ENCODE assay signal across 1 cellular context in the genomic region with DNA sequence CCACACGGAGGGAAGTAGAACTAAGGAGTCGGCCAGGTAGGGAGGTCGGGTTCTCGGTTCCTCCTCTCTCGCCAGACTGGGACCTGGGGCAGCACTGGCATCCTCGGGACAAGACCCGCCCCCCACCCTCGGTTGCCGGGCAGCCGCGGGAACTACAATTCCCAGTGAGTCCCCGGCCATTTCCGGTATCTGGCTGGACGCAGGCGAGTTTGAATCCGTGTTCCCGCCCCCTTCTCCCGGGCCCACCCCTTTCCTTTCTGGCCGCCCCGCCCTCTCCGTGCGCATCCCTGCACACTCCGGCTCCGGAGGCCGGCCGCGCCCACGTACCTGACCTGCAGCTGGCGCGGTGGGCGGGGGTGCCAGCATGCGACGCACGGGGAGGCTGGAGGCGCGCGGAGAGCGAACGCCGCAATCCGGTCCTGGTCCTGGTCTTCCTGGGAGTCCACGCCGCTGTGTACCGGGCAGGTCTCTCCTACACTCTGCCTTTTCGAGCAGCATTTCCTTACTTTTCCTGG.
A peak's percentile ranks its signal among the peaks of the same experiment; 100 is the strongest.
TF ChIP-seq lines count a peak whose summit lies in the region.

No MANE protein-coding gene starts in this region.

TF ChIP-seq in GM12878, 131 proteins besides CTCF, POLR2A, EP300 and RAD21:
- TF ChIP-seq, protein P1, sequence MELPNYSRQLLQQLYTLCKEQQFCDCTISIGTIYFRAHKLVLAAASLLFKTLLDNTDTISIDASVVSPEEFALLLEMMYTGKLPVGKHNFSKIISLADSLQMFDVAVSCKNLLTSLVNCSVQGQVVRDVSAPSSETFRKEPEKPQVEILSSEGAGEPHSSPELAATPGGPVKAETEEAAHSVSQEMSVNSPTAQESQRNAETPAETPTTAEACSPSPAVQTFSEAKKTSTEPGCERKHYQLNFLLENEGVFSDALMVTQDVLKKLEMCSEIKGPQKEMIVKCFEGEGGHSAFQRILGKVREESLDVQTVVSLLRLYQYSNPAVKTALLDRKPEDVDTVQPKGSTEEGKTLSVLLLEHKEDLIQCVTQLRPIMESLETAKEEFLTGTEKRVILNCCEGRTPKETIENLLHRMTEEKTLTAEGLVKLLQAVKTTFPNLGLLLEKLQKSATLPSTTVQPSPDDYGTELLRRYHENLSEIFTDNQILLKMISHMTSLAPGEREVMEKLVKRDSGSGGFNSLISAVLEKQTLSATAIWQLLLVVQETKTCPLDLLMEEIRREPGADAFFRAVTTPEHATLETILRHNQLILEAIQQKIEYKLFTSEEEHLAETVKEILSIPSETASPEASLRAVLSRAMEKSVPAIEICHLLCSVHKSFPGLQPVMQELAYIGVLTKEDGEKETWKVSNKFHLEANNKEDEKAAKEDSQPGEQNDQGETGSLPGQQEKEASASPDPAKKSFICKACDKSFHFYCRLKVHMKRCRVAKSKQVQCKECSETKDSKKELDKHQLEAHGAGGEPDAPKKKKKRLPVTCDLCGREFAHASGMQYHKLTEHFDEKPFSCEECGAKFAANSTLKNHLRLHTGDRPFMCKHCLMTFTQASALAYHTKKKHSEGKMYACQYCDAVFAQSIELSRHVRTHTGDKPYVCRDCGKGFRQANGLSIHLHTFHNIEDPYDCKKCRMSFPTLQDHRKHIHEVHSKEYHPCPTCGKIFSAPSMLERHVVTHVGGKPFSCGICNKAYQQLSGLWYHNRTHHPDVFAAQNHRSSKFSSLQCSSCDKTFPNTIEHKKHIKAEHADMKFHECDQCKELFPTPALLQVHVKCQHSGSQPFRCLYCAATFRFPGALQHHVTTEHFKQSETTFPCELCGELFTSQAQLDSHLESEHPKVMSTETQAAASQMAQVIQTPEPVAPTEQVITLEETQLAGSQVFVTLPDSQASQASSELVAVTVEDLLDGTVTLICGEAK (IDR thresholded peaks at IDR 0.05; ENCODE audit: borderline replicate concordance): peak; percentile 70; the same call in 1 of the 2 replicates
- no peak for TF ChIP-seq SUZ12 (IDR thresholded peaks at IDR 0.05; ENCODE audit: unreplicated experiment)
- TF ChIP-seq HCFC1 (IDR thresholded peaks at IDR 0.05; ENCODE audit: low read length): peak; percentile 65; the same call in 1 of the 2 replicates
- 0 out of 3 replicates have a peak, but pooled peaks of 1 of the 2 experiments have one; percentile 24 for TF ChIP-seq EGR1 (IDR thresholded peaks at IDR 0.05; ENCODE audit: borderline replicate concordance in 1 of 2, low read depth in 2 of 2, low read length in 2 of 2)
- TF ChIP-seq IKZF1 (conservative IDR thresholded peaks at IDR 0.05): peak; percentile 20
- TF ChIP-seq BHLHE40 (IDR thresholded peaks at IDR 0.05; ENCODE audit: borderline replicate concordance in 1 of 2, low read depth in 2 of 2, low read length in 1 of 2): peak in 1 of 2 experiments; percentile 70; a peak in 2 of 4 replicates
- TF ChIP-seq SP1 (IDR thresholded peaks at IDR 0.05; ENCODE audit: low read depth, low read length): peak; percentile 6
- TF ChIP-seq, protein P2, sequence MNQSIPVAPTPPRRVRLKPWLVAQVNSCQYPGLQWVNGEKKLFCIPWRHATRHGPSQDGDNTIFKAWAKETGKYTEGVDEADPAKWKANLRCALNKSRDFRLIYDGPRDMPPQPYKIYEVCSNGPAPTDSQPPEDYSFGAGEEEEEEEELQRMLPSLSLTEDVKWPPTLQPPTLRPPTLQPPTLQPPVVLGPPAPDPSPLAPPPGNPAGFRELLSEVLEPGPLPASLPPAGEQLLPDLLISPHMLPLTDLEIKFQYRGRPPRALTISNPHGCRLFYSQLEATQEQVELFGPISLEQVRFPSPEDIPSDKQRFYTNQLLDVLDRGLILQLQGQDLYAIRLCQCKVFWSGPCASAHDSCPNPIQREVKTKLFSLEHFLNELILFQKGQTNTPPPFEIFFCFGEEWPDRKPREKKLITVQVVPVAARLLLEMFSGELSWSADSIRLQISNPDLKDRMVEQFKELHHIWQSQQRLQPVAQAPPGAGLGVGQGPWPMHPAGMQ (IDR thresholded peaks at IDR 0.05; ENCODE audit: borderline replicate concordance): no peak
- no peak for TF ChIP-seq TBL1XR1 (IDR thresholded peaks at IDR 0.05; ENCODE audit: low read depth, low read length)
- no peak for TF ChIP-seq TCF7 (IDR thresholded peaks at IDR 0.05; ENCODE audit: borderline replicate concordance)
- TF ChIP-seq CREB1 (IDR thresholded peaks at IDR 0.05; ENCODE audit: low read depth): peak; percentile 30; the same call in 1 of the 2 replicates
- no peak for TF ChIP-seq MYB (IDR thresholded peaks at IDR 0.05; ENCODE audit: borderline replicate concordance, low read depth, low read length)
- TF ChIP-seq, protein P3, sequence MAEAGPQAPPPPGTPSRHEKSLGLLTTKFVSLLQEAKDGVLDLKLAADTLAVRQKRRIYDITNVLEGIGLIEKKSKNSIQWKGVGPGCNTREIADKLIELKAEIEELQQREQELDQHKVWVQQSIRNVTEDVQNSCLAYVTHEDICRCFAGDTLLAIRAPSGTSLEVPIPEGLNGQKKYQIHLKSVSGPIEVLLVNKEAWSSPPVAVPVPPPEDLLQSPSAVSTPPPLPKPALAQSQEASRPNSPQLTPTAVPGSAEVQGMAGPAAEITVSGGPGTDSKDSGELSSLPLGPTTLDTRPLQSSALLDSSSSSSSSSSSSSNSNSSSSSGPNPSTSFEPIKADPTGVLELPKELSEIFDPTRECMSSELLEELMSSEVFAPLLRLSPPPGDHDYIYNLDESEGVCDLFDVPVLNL (IDR thresholded peaks at IDR 0.05; ENCODE audit: low read depth, low read length): 0 out of 2 replicates have a peak, but pooled peaks have one; percentile 33
- TF ChIP-seq BRCA1 (IDR thresholded peaks at IDR 0.05; ENCODE audit: low read depth, low read length): no peak
- no peak for TF ChIP-seq GATAD2B (conservative IDR thresholded peaks at IDR 0.05; ENCODE audit: low read depth)
- TF ChIP-seq EED (IDR thresholded peaks at IDR 0.05; ENCODE audit: low read depth): 0 out of 2 replicates have a peak, but pooled peaks have one; percentile 35
- no peak for TF ChIP-seq KDM1A (IDR thresholded peaks at IDR 0.05; ENCODE audit: borderline replicate concordance)
- 0 out of 2 replicates have a peak, but pooled peaks have one; percentile 15 for TF ChIP-seq LARP7 (IDR thresholded peaks at IDR 0.05)
- TF ChIP-seq SIX5 (IDR thresholded peaks at IDR 0.05; ENCODE audit: low read depth, low read length, severe bottlenecking): peak; percentile 59
- peak; percentile 77 for TF ChIP-seq GABPA (IDR thresholded peaks at IDR 0.05; ENCODE audit: low read depth)
- TF ChIP-seq CHD1 (IDR thresholded peaks at IDR 0.05; ENCODE audit: low read depth, low read length): no peak
